In genomic region chr5:147483197-147483790, GRCh38 we compare ENCODE assay signal across 10 cellular contexts. TPM values are rescaled to one million over a fixed set of nuclear protein-coding genes. Genes with fewer than 3 reads are reported as not detected.
DNase-seq lines count a peak whose midpoint lies in the region; ATAC-seq lines count a peak whose summit lies in the region.
"Had no signal": no experiment of that assay in that cellular context is flagged by ENCODE, and none has a peak within 500 bp of the region (broad histone marks: within the 10 kb centered on the region; RNA-seq: fewer than 3 reads in every experiment).

No MANE protein-coding gene starts in this region.

- H3K4me1 ChIP-seq in BLaER1, result peaks cover 56% of the 10 kb centered on the region
- H3K4me1 ChIP-seq in SJSA1 (replicated peaks), result peaks cover 44% of the 10 kb centered on the region
- H3K4me1 ChIP-seq in mucosa of stomach (ENCODE audit: control insufficient read depth, insufficient read depth, low read length), result peaks cover 12% of the 10 kb centered on the region

- DNase-seq in NCI-H128 (lab: John Stamatoyannopoulos, UW; ENCODE audit: unreplicated experiment) (peak; percentile 37), SJSA1 (ENCODE audit: low read depth in 1 of 2, low spot score in 2 of 2) (peak in 1 of 2 experiments; percentile 36), activated gamma-delta T cell treated with Interleukin-2 at 50 U/mL for 16 hours (no peak), H7 (no peak)
- no peak for DNase-seq in activated naive CD4-positive, alpha-beta T cell treated with anti-CD3 and anti-CD28 coated beads, Interleukin-2, amount 50 U/mL, for 72 hours (ENCODE audit: low spot score in 2 of 2)
- DNase-seq: T-helper 2 cell had no signal

- no peak overlapping the region for H3K9ac ChIP-seq in BLaER1
- peak overlapping the region; percentile 28 for H3K9ac ChIP-seq in mucosa of stomach (ENCODE audit: low read length)

- H3K36me3 ChIP-seq in BLaER1 (no peaks in the 10 kb centered on the region), SJSA1 (no peaks in the 10 kb centered on the region; the same call in 1 of the 2 replicates), mucosa of stomach (ENCODE audit: control insufficient read depth, insufficient read depth, low read length) (no peaks in the 10 kb centered on the region), H7 (replicated peaks; ENCODE audit: control insufficient read depth, insufficient read depth, low read length) (no peaks in the 10 kb centered on the region)

- H3K9me3 Mint-ChIP-seq in activated naive CD4-positive, alpha-beta T cell treated with anti-CD3 and anti-CD28 coated beads, Interleukin-2, amount 50 U/mL, for 72 hours, result peaks cover 0 to 5% of the 10 kb centered on the region in 2 donors

- no peak overlapping the region for H3K27ac Mint-ChIP-seq in activated naive CD4-positive, alpha-beta T cell treated with anti-CD3 and anti-CD28 coated beads, Interleukin-2, amount 50 U/mL, for 72 hours

- H3K27me3 ChIP-seq in BLaER1 (no peaks in the 10 kb centered on the region), SJSA1 (replicated peaks) (no peaks in the 10 kb centered on the region), mucosa of stomach (ENCODE audit: control insufficient read depth, insufficient read depth, low read length) (no peaks in the 10 kb centered on the region), H7 (ENCODE audit: control insufficient read depth, insufficient read depth, low read length) (no peaks in the 10 kb centered on the region)

- H4K20me1 ChIP-seq in BLaER1, result no peaks in the 10 kb centered on the region

- no peaks in the 10 kb centered on the region for H3K36me3 Mint-ChIP-seq in activated naive CD4-positive, alpha-beta T cell treated with anti-CD3 and anti-CD28 coated beads, Interleukin-2, amount 50 U/mL, for 72 hours

- no peak for ATAC-seq in HG03196 (IDR thresholded peaks at IDR 0.05; ENCODE audit: unreplicated experiment)
- no peak for ATAC-seq in activated naive CD4-positive, alpha-beta T cell treated with anti-CD3 and anti-CD28 coated beads, Interleukin-2, amount 50 U/mL, for 72 hours

- no peaks in the 10 kb centered on the region for H3K9me3 ChIP-seq in BLaER1
- no peaks in the 10 kb centered on the region for H3K9me3 ChIP-seq in SJSA1 (replicated peaks)
- no peaks in the 10 kb centered on the region for H3K9me3 ChIP-seq in mucosa of stomach (ENCODE audit: control insufficient read depth, low read length)

- H3K4me2 ChIP-seq in BLaER1, result peak overlapping the region; percentile 64

- H3K4me3 ChIP-seq in BLaER1, result no peak overlapping the region
- H3K4me3 ChIP-seq in SJSA1, result no peak overlapping the region
- H3K4me3 ChIP-seq in mucosa of stomach (ENCODE audit: low read length), result no peak overlapping the region
- no peak overlapping the region for H3K4me3 ChIP-seq in H7 (ENCODE audit: insufficient read depth, low read depth, low read length)

- H3K27ac ChIP-seq in BLaER1 (no peak overlapping the region), SJSA1 (peak overlapping the region; percentile 93)
- H3K27ac ChIP-seq: C4-2B had no signal

RNA-seq across cellular contexts. Expression of gene DPYSL3, which starts 26.6 kb away (rescaled TPM):
- total RNA-seq in SJSA1 (2014; rRNA removed; shearing (Covaris generic)), result 125 and 156 TPM in 2 replicates
- under 1 TPM in 1 of 2 donors, not detected in 1; 0.54 TPM for total RNA-seq in activated naive CD4-positive, alpha-beta T cell treated with anti-CD3 and anti-CD28 coated beads, Interleukin-2, amount 50 U/mL, for 72 hours
- 184 and 312 TPM in 2 replicates for total RNA-seq in H7 (2014; rRNA removed; shearing (Covaris generic))

Comparison
In these comparisons a context has a peak if more than half of its experiments do, and no peak if none do; other contexts are left out.
1. RNA of gene DPYSL3, which starts 26.6 kb away (total RNA-seq): 184 to 312 TPM in H7 and 125 to 156 TPM in SJSA1; 0.54 TPM in activated naive CD4-positive, alpha-beta T cell treated with anti-CD3 and anti-CD28 coated beads, Interleukin-2, amount 50 U/mL, for 72 hours; every median in the first group is over 10 times any median in the second.